In the genomic region with DNA sequence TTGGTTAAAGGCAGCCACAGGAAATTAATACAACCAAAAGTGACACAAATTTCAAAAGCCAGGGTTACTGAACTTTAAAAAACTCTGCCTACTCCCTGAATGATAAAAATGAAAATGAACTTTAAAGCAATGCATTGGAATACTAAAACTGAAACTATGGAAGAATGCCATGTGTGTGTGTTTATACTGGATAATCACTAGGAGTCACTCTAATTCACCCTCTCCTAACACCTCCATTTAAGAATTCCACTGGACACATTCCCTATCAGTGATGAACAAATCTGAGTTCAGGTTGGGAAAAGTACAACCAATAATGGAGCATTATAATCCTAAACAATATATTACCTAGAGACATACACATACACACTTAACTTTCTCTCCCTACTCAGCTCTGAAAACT, we compare ENCODE assay signal across 2 cellular contexts.
TF ChIP-seq lines count a peak whose summit lies in the region.

No MANE protein-coding gene starts in this region.

TF ChIP-seq in A549, 52 proteins besides CTCF, POLR2A, EP300 and RAD21 (continued from another document):
- TF ChIP-seq, protein P1, sequence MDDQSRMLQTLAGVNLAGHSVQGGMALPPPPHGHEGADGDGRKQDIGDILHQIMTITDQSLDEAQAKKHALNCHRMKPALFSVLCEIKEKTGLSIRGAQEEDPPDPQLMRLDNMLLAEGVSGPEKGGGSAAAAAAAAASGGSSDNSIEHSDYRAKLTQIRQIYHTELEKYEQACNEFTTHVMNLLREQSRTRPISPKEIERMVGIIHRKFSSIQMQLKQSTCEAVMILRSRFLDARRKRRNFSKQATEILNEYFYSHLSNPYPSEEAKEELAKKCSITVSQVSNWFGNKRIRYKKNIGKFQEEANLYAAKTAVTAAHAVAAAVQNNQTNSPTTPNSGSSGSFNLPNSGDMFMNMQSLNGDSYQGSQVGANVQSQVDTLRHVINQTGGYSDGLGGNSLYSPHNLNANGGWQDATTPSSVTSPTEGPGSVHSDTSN (IDR thresholded peaks at IDR 0.05) = no peak
- TF ChIP-seq RNF2 (IDR thresholded peaks at IDR 0.05; ENCODE audit: borderline replicate concordance, low read depth) (no peak), FOXS1 (CRISPR knock-in tag; IDR thresholded peaks at IDR 0.05) (no peak), SREBF2 (IDR thresholded peaks at IDR 0.05) (no peak), RCOR1 (IDR thresholded peaks at IDR 0.05; ENCODE audit: low read depth, low read length) (no peak), TFCP2L1 (CRISPR knock-in tag; IDR thresholded peaks at IDR 0.05) (no peak), BHLHE40 (IDR thresholded peaks at IDR 0.05; ENCODE audit: low read depth, low read length) (no peak), NPAS2 (CRISPR knock-in tag; IDR thresholded peaks at IDR 0.05; ENCODE audit: borderline replicate concordance) (no peak), PHF8 (IDR thresholded peaks at IDR 0.05; ENCODE audit: borderline replicate concordance, low read depth) (no peak), HOXB5 (CRISPR knock-in tag; IDR thresholded peaks at IDR 0.05) (no peak)
- TF ChIP-seq, protein P2, sequence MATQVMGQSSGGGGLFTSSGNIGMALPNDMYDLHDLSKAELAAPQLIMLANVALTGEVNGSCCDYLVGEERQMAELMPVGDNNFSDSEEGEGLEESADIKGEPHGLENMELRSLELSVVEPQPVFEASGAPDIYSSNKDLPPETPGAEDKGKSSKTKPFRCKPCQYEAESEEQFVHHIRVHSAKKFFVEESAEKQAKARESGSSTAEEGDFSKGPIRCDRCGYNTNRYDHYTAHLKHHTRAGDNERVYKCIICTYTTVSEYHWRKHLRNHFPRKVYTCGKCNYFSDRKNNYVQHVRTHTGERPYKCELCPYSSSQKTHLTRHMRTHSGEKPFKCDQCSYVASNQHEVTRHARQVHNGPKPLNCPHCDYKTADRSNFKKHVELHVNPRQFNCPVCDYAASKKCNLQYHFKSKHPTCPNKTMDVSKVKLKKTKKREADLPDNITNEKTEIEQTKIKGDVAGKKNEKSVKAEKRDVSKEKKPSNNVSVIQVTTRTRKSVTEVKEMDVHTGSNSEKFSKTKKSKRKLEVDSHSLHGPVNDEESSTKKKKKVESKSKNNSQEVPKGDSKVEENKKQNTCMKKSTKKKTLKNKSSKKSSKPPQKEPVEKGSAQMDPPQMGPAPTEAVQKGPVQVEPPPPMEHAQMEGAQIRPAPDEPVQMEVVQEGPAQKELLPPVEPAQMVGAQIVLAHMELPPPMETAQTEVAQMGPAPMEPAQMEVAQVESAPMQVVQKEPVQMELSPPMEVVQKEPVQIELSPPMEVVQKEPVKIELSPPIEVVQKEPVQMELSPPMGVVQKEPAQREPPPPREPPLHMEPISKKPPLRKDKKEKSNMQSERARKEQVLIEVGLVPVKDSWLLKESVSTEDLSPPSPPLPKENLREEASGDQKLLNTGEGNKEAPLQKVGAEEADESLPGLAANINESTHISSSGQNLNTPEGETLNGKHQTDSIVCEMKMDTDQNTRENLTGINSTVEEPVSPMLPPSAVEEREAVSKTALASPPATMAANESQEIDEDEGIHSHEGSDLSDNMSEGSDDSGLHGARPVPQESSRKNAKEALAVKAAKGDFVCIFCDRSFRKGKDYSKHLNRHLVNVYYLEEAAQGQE (IDR thresholded peaks at IDR 0.05) = no peak
- TF ChIP-seq, protein P3, sequence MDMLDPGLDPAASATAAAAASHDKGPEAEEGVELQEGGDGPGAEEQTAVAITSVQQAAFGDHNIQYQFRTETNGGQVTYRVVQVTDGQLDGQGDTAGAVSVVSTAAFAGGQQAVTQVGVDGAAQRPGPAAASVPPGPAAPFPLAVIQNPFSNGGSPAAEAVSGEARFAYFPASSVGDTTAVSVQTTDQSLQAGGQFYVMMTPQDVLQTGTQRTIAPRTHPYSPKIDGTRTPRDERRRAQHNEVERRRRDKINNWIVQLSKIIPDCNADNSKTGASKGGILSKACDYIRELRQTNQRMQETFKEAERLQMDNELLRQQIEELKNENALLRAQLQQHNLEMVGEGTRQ (IDR thresholded peaks at IDR 0.05) = no peak
- TF ChIP-seq, protein P4, sequence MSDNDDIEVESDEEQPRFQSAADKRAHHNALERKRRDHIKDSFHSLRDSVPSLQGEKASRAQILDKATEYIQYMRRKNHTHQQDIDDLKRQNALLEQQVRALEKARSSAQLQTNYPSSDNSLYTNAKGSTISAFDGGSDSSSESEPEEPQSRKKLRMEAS (IDR thresholded peaks at IDR 0.05) = no peak
- TF ChIP-seq, protein P5, sequence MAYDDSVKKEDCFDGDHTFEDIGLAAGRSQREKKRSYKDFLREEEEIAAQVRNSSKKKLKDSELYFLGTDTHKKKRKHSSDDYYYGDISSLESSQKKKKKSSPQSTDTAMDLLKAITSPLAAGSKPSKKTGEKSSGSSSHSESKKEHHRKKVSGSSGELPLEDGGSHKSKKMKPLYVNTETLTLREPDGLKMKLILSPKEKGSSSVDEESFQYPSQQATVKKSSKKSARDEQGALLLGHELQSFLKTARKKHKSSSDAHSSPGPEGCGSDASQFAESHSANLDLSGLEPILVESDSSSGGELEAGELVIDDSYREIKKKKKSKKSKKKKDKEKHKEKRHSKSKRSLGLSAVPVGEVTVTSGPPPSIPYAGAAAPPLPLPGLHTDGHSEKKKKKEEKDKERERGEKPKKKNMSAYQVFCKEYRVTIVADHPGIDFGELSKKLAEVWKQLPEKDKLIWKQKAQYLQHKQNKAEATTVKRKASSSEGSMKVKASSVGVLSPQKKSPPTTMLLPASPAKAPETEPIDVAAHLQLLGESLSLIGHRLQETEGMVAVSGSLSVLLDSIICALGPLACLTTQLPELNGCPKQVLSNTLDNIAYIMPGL (CRISPR knock-in tag; IDR thresholded peaks at IDR 0.05; ENCODE audit: borderline replicate concordance) = no peak
TF ChIP-seq in A549: peak in this region for 0.

TF ChIP-seq in GM23338, 12 proteins besides CTCF, POLR2A, EP300 and RAD21 (continued from another document):
- TF ChIP-seq, protein P6, sequence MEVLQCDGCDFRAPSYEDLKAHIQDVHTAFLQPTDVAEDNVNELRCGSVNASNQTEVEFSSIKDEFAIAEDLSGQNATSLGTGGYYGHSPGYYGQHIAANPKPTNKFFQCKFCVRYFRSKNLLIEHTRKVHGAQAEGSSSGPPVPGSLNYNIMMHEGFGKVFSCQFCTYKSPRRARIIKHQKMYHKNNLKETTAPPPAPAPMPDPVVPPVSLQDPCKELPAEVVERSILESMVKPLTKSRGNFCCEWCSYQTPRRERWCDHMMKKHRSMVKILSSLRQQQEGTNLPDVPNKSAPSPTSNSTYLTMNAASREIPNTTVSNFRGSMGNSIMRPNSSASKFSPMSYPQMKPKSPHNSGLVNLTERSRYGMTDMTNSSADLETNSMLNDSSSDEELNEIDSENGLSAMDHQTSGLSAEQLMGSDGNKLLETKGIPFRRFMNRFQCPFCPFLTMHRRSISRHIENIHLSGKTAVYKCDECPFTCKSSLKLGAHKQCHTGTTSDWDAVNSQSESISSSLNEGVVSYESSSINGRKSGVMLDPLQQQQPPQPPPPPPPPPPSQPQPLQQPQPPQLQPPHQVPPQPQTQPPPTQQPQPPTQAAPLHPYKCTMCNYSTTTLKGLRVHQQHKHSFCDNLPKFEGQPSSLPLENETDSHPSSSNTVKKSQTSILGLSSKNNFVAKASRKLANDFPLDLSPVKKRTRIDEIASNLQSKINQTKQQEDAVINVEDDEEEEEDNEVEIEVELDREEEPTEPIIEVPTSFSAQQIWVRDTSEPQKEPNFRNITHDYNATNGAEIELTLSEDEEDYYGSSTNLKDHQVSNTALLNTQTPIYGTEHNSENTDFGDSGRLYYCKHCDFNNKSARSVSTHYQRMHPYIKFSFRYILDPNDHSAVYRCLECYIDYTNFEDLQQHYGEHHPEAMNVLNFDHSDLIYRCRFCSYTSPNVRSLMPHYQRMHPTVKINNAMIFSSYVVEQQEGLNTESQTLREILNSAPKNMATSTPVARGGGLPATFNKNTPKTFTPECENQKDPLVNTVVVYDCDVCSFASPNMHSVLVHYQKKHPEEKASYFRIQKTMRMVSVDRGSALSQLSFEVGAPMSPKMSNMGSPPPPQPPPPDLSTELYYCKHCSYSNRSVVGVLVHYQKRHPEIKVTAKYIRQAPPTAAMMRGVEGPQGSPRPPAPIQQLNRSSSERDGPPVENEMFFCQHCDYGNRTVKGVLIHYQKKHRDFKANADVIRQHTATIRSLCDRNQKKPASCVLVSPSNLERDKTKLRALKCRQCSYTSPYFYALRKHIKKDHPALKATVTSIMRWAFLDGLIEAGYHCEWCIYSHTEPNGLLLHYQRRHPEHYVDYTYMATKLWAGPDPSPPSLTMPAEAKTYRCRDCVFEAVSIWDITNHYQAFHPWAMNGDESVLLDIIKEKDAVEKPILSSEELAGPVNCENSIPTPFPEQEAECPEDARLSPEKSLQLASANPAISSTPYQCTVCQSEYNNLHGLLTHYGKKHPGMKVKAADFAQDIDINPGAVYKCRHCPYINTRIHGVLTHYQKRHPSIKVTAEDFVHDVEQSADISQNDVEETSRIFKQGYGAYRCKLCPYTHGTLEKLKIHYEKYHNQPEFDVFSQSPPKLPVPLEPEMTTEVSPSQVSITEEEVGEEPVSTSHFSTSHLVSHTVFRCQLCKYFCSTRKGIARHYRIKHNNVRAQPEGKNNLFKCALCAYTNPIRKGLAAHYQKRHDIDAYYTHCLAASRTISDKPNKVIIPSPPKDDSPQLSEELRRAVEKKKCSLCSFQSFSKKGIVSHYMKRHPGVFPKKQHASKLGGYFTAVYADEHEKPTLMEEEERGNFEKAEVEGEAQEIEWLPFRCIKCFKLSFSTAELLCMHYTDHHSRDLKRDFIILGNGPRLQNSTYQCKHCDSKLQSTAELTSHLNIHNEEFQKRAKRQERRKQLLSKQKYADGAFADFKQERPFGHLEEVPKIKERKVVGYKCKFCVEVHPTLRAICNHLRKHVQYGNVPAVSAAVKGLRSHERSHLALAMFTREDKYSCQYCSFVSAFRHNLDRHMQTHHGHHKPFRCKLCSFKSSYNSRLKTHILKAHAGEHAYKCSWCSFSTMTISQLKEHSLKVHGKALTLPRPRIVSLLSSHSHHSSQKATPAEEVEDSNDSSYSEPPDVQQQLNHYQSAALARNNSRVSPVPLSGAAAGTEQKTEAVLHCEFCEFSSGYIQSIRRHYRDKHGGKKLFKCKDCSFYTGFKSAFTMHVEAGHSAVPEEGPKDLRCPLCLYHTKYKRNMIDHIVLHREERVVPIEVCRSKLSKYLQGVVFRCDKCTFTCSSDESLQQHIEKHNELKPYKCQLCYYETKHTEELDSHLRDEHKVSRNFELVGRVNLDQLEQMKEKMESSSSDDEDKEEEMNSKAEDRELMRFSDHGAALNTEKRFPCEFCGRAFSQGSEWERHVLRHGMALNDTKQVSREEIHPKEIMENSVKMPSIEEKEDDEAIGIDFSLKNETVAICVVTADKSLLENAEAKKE (CRISPR knock-in tag; IDR thresholded peaks at IDR 0.05) = no peak
- TF ChIP-seq ZNF114 (CRISPR knock-in tag; IDR thresholded peaks at IDR 0.05) = no peak
- no peak for TF ChIP-seq EZH2phosphoT487 (IDR thresholded peaks at IDR 0.05; ENCODE audit: unreplicated experiment)
- TF ChIP-seq POLR2AphosphoS5 (IDR thresholded peaks at IDR 0.05; ENCODE audit: low read depth) = no peak
- TF ChIP-seq ZNF331 (CRISPR knock-in tag; IDR thresholded peaks at IDR 0.05; ENCODE audit: low read depth) = no peak
- no peak for TF ChIP-seq NANOG (IDR thresholded peaks at IDR 0.05; ENCODE audit: borderline replicate concordance)
- TF ChIP-seq CREB1 (CRISPR knock-in tag; IDR thresholded peaks at IDR 0.05; ENCODE audit: low read depth) = no peak
